Comparison of ENCODE assay signal across 9 cellular contexts in the genomic region with DNA sequence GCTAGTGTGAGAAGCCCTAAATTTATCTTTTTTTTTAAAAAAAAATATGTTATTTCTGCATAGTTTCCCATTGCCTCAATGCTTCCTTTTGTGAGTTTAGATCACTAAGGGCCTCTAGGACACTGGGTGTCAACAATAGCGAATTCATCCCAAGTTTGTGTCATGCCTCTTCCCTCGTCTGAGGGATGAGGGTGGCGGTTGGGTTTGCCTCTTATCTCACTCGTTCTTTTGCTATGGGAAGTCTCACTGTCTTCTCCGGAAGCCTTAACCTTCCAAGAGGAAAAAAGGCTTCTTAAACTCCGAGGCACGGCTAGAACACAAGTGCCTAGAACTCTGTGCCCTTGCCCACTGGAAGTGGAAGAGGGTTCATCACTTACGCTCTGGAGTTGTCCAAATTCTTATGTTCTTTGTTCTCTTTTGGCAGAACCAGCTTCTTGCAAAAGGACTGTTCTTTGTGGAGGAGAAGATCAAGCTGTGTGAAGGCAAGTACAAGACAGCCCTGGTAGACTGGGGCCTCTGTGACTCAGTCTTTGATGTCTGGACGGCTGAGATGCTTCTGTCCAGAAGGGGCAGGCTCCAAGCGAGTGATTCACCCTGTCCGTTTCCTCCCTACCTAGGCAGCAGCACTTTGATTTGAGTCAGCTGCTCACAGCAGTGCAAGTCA.
A peak's percentile ranks its signal among the peaks of the same experiment; 100 is the strongest.
DNase-seq lines count a peak whose midpoint lies in the region; ATAC-seq and TF ChIP-seq lines count a peak whose summit lies in the region.
"Had no signal": no experiment of that assay in that cellular context is flagged by ENCODE, and none has a peak within 500 bp of the region (broad histone marks: within the 10 kb centered on the region; RNA-seq: fewer than 3 reads in every experiment).

No MANE protein-coding gene starts in this region.

- peak; percentile 65 to 85 for ATAC-seq in activated CD4-positive, CD25-positive, alpha-beta regulatory T cell treated with anti-CD3 and anti-CD28 coated beads, Interleukin-2, amount 50 U/mL, for 24 hours

- H3K36me3 Mint-ChIP-seq in osteocyte (ENCODE audit: unreplicated experiment), result peaks cover 69% of the 10 kb centered on the region

- peak overlapping the region; percentile 72 for H3K27ac ChIP-seq in RWPE1

- no peak for DNase-seq in activated CD4-positive, CD25-positive, alpha-beta regulatory T cell treated with anti-CD3 and anti-CD28 coated beads, Interleukin-2, amount 50 U/mL, for 72 hours
- DNase-seq in RWPE1 (ENCODE audit: low spot score), result peak; percentile 93
- peak; percentile 78 for DNase-seq in epithelial cell of proximal tubule (ENCODE audit: low read depth)
- no peak for DNase-seq in osteocyte (ENCODE audit: extremely low spot score, unreplicated experiment)
- no peak for DNase-seq in KBM-7
- DNase-seq in COR-L47 (lab: John Stamatoyannopoulos, UW), result no peak
- no peak for DNase-seq in retina

- peak; percentile 28; the same call in 1 of the 2 replicates for TF ChIP-seq CTCF in RWPE1 (conservative IDR thresholded peaks at IDR 0.05; ENCODE audit: low read depth)
- peak; percentile 36 for TF ChIP-seq CTCF in epithelial cell of proximal tubule (conservative IDR thresholded peaks at IDR 0.05; ENCODE audit: low read depth, low read length)
- TF ChIP-seq CTCF in osteocyte (IDR thresholded peaks at IDR 0.05), result peak; percentile 22

- CTCF ChIA-PET in RWPE1 (lab: Yijun Ruan, JAX), result interaction anchor here (0.6 to 1.2 kb wide), 3 partner anchors 11 to 1378 kb away, joined by 3 to 5 read pairs (median 4); no protein-coding TSS in a partner anchor

- H3K4me1 Mint-ChIP-seq in osteocyte (ENCODE audit: unreplicated experiment), result peaks cover 27% of the 10 kb centered on the region
- H3K4me1 Mint-ChIP-seq: B cell had no signal

- H3K27me3 Mint-ChIP-seq in osteocyte (ENCODE audit: unreplicated experiment), result no peaks in the 10 kb centered on the region
- H3K27me3 Mint-ChIP-seq: B cell had no signal

- H3K9me3 Mint-ChIP-seq in osteocyte (ENCODE audit: unreplicated experiment), result no peaks in the 10 kb centered on the region

- in situ Hi-C loops in KBM-7 (cut with MboI; ENCODE audit: low pct_unique_long_range_greater_than_20kb, low sequenced_read_pairs), result no loop called here

- POLR2A ChIA-PET in RWPE1 (lab: Yijun Ruan, JAX; ENCODE audit: low non-redundant PET), result no interaction called here

- H3K4me3 Mint-ChIP-seq in osteocyte (ENCODE audit: unreplicated experiment), result peak overlapping the region; percentile 38
- H3K4me3 Mint-ChIP-seq: B cell had no signal

- H3K27ac Mint-ChIP-seq in osteocyte (ENCODE audit: unreplicated experiment), result peak overlapping the region; percentile 80
- H3K27ac Mint-ChIP-seq: B cell had no signal

- H3K4me3 ChIP-seq in epithelial cell of proximal tubule (ENCODE audit: low read depth, low read length), result no peak overlapping the region

Comparison
In these comparisons a context has a peak if more than half of its experiments do, and no peak if none do; other contexts are left out.
1. DNase-seq: peak in RWPE1 (single experiment) and epithelial cell of proximal tubule (single experiment); none in activated CD4-positive, CD25-positive, alpha-beta regulatory T cell treated with anti-CD3 and anti-CD28 coated beads, Interleukin-2, amount 50 U/mL, for 72 hours (single experiment), osteocyte (single experiment), KBM-7 (single experiment), COR-L47 (single experiment) and retina (single experiment).
2. Peak in every context shown above with its lines, with median percentiles within 50 percentile points of each other: CTCF ChIP-seq.